23 cellular contexts compared by ENCODE assay signal in genomic region chr12:105492591-105492990, GRCh38.
DNase-seq lines count a peak whose midpoint lies in the region; ATAC-seq and TF ChIP-seq lines count a peak whose summit lies in the region.
"Had no signal": no experiment of that assay in that cellular context is flagged by ENCODE, and none has a peak within 500 bp of the region (broad histone marks: within the 10 kb centered on the region; RNA-seq: fewer than 3 reads in every experiment).

No MANE protein-coding gene starts in this region.

- H2AFZ ChIP-seq in GM23248: no peak overlapping the region

- H3K4me1 ChIP-seq in GM23248 (ENCODE audit: insufficient read depth): peaks cover 13% of the 10 kb centered on the region
- H3K4me1 ChIP-seq: heart left ventricle, lower lobe of right lung, pancreas, Peyer's patch, sigmoid colon, tibial nerve had no signal

- no peaks in the 10 kb centered on the region for H3K27me3 ChIP-seq in GM23248 (replicated peaks; ENCODE audit: insufficient read depth)
- H3K27me3 ChIP-seq: cardiac muscle cell, heart left ventricle, pancreas, Peyer's patch, sigmoid colon, tibial nerve had no signal

- in situ Hi-C loops in GM23248 (cut with MboI) (no loop called here), astrocyte of the cerebellum (cut with HindIII; ENCODE audit: low sequenced_read_pairs) (no loop called here)

- no peaks in the 10 kb centered on the region for H3K9me2 ChIP-seq in GM23248 (ENCODE audit: insufficient read depth)

- no peaks in the 10 kb centered on the region for H3K36me3 ChIP-seq in GM23248 (ENCODE audit: low read depth)
- H3K36me3 ChIP-seq: cardiac muscle cell, heart left ventricle, lower lobe of right lung, pancreas, Peyer's patch, sigmoid colon, tibial nerve had no signal

- H3K79me2 ChIP-seq in GM23248 (ENCODE audit: insufficient read depth): no peaks in the 10 kb centered on the region

- no peak for TF ChIP-seq CTCF in astrocyte of the cerebellum (IDR thresholded peaks at IDR 0.05; ENCODE audit: low read depth, low read length, missing control alignments)

- peak overlapping the region; percentile 25 for H3K4me2 ChIP-seq in GM23248 (ENCODE audit: unreplicated experiment)

- H3K9ac ChIP-seq in GM23248: no peak overlapping the region

- no peak for ATAC-seq in HG03280 (IDR thresholded peaks at IDR 0.05; ENCODE audit: unreplicated experiment)
- ATAC-seq: activated CD4-positive, alpha-beta T cell treated with anti-CD3 and anti-CD28 coated beads for 36 hours; esophagus mucosa; heart left ventricle; lower lobe of right lung; pancreas; stimulated activated naive CD8-positive, alpha-beta T cell treated with anti-CD3 and anti-CD28 coated beads, Interleukin-15, Interleukin-2, amounts not matched to agents 100 U/mL and 50 U/mL, for 24 hours had no signal

- peak; percentile 45 for DNase-seq in GM23248
- DNase-seq in astrocyte of the cerebellum (ENCODE audit: low read depth): peak; percentile 91
- DNase-seq in kidney glomerular epithelial cell (lab: John Stamatoyannopoulos, UW): peak; percentile 48
- no peak for DNase-seq in activated T-cell treated with anti-CD3 and anti-CD28 coated beads, Interleukin-2, amount 50 U/mL, for 1 hour
- no peak for DNase-seq in iPS-NIHi11 (ENCODE audit: low spot score)
- no peak for DNase-seq in NCI-H748 (lab: John Stamatoyannopoulos, UW; ENCODE audit: unreplicated experiment)
- DNase-seq: activated CD4-positive, alpha-beta T cell treated with anti-CD3 and anti-CD28 coated beads for 36 hours; activated naive CD8-positive, alpha-beta T cell treated with anti-CD3 and anti-CD28 coated beads, Interleukin-2, amount 10 ng/mL, durations not matched to agents 7 days and 5 days; C1 segment of cervical spinal cord; heart left ventricle; immature natural killer cell; lower lobe of right lung; NCI-H1930; NCI-H446; NK-92 treated with Interleukin-12 subunit alpha and Interleukin-12 subunit beta, amount 100 ng/mL, for 24 hours; pancreas; Peyer's patch; sigmoid colon; stimulated activated naive CD8-positive, alpha-beta T cell treated with anti-CD3 and anti-CD28 coated beads, Interleukin-15, Interleukin-2, amounts not matched to agents 100 U/mL and 50 U/mL, for 24 hours had no signal

- no peaks in the 10 kb centered on the region for H4K20me1 ChIP-seq in GM23248 (ENCODE audit: insufficient read depth)

- H3K4me3 ChIP-seq in GM23248 (no peak overlapping the region), astrocyte of the cerebellum (ENCODE audit: low read depth, low read length) (no peak overlapping the region)
- H3K4me3 ChIP-seq: cardiac muscle cell, heart left ventricle, lower lobe of right lung, pancreas, Peyer's patch, sigmoid colon, tibial nerve had no signal

- 19 to 22% methylated on average over 2 of the region's 2 CpGs for WGBS in GM23248 (ENCODE audit: low coverage in 1 of 2, low lambda C conversion rate in 2 of 2, missing lambda C conversion rate in 2 of 2), 2 experiments

- H3F3A ChIP-seq in GM23248 (ENCODE audit: insufficient read depth): peaks cover 13% of the 10 kb centered on the region; the same call in 1 of the 2 replicates

- H3K9me3 ChIP-seq in GM23248 (ENCODE audit: low read depth): no peaks in the 10 kb centered on the region
- H3K9me3 ChIP-seq: lower lobe of right lung, pancreas, Peyer's patch had no signal

- H3K27ac ChIP-seq in GM23248: no peak overlapping the region
- H3K27ac ChIP-seq: cardiac muscle cell, heart left ventricle, lower lobe of right lung, pancreas, Peyer's patch, sigmoid colon, tibial nerve had no signal

Comparison
In these comparisons a context has a peak if more than half of its experiments do, and no peak if none do; other contexts are left out.
1. DNase-seq: peak in GM23248 (single experiment), astrocyte of the cerebellum (single experiment) and kidney glomerular epithelial cell (single experiment); none in activated T-cell treated with anti-CD3 and anti-CD28 coated beads, Interleukin-2, amount 50 U/mL, for 1 hour (single experiment), iPS-NIHi11 (single experiment) and NCI-H748 (single experiment).